ENCODE assay signal across 8 cellular contexts in the genomic region with DNA sequence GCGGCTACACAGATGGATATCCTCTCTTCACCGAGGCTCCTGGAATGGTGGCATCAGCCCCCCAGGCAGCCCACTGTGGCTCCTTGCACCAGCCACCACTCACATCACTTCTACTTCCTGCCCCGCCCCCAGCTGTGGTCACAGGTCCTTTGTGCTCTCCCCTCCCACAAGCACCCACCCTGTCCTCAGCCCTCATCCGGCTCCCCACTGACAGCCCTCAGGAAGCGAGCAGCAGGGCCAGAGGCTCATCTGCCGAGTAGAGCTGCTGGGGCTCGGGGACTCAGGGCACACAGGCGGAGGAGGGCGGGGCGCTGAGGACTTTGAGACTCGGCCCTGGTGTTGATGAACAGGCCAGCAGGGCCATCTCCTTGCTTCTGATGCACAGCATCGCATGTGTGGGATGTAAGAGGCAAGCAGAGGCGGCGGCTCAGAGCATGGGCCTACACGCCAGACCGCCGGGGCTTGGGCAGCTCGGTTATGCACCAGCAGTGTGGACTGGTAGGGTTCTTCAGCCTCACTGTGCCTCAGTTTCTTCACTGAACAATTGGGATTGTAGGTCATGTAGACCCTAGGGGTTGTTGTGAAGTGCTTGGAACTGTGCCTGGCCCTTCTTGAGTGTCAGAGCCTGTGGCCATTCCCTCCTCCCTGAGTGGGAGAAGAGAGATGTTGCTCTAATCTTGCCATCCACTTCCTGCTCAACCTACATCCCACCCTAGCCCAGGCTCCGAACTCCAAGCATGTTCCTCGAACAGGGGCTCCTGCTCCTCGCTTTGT. TPM values are rescaled to one million over a fixed set of nuclear protein-coding genes. Genes with fewer than 3 reads are reported as not detected.
DNase-seq lines count a peak whose midpoint lies in the region; ATAC-seq lines count a peak whose summit lies in the region.

A gene (minus strand): TSS at position 77 of the 774 bp plus-strand sequence. CDS start 1,839 bp downstream, outside the sequence.

- DNase-seq in UCSD-AML1 (lab: John Stamatoyannopoulos, UW; ENCODE audit: unreplicated experiment) (peak; percentile 79), NCI-H748 treated with DMSO at 0.1 percent for 48 hours (lab: John Stamatoyannopoulos, UW) (no peak), NCI-H2029 treated with DMSO at 0.1 percent for 48 hours (lab: John Stamatoyannopoulos, UW) (no peak)
- peak; percentile 82 for DNase-seq in activated gamma-delta T cell treated with anti-CD3 and anti-CD28 coated beads, Interleukin-2, amount 50 U/mL, for 16 hours (ENCODE audit: low read depth)
- DNase-seq in natural killer cell treated with Interleukin-12 subunit alpha and Interleukin-12 subunit beta and Interleukin-15 and Interleukin-18, amount 100 ng/mL, for 72 hours (ENCODE audit: low spot score): peak; percentile 98

- peak; percentile 86 to 88 for ATAC-seq in natural killer cell treated with Interleukin-12 subunit alpha and Interleukin-12 subunit beta and Interleukin-15 and Interleukin-18, amount 100 ng/mL, for 72 hours
- ATAC-seq in GM21526 (IDR thresholded peaks at IDR 0.05; ENCODE audit: low FRiP score, unreplicated experiment) (no peak), GM18868 (IDR thresholded peaks at IDR 0.05; ENCODE audit: unreplicated experiment) (no peak)

- H3K9me3 ChIP-seq in thymus (ENCODE audit: control insufficient read depth): no peaks in the 10 kb centered on the region

- peaks cover 10% of the 10 kb centered on the region for H3K4me1 ChIP-seq in thymus (ENCODE audit: control insufficient read depth, insufficient read depth, low read length)

- H3K36me3 ChIP-seq in thymus (ENCODE audit: control insufficient read depth, insufficient read depth): no peaks in the 10 kb centered on the region

- H3K27ac Mint-ChIP-seq in natural killer cell treated with Interleukin-12 subunit alpha and Interleukin-12 subunit beta and Interleukin-15 and Interleukin-18, amount 100 ng/mL, for 72 hours: peak within 1 kb of the TSS; percentile 97 to 99

- H3K9me3 Mint-ChIP-seq in natural killer cell treated with Interleukin-12 subunit alpha and Interleukin-12 subunit beta and Interleukin-15 and Interleukin-18, amount 100 ng/mL, for 72 hours: peaks cover 5% of the 10 kb centered on the region

- peak within 1 kb of the TSS; percentile 100 for H3K4me3 Mint-ChIP-seq in natural killer cell treated with Interleukin-12 subunit alpha and Interleukin-12 subunit beta and Interleukin-15 and Interleukin-18, amount 100 ng/mL, for 72 hours

- WGBS in thymus: 54% methylated on average over 21 of the region's 21 CpGs

- peaks cover 41 to 65% of the 10 kb centered on the region in 2 donors for H3K4me1 Mint-ChIP-seq in natural killer cell treated with Interleukin-12 subunit alpha and Interleukin-12 subunit beta and Interleukin-15 and Interleukin-18, amount 100 ng/mL, for 72 hours (ENCODE audit: low read depth in 2 of 2)

- H3K27me3 Mint-ChIP-seq in natural killer cell treated with Interleukin-12 subunit alpha and Interleukin-12 subunit beta and Interleukin-15 and Interleukin-18, amount 100 ng/mL, for 72 hours: no peaks in the 10 kb centered on the region

- H3K27ac ChIP-seq in thymus (ENCODE audit: low read depth): peak within 1 kb of the TSS; percentile 38

- H3K4me3 ChIP-seq in thymus (ENCODE audit: low read length): peak within 1 kb of the TSS; percentile 29

- H3K27me3 ChIP-seq in thymus (ENCODE audit: control insufficient read depth, insufficient read depth): no peaks in the 10 kb centered on the region

- peaks cover 24% of the 10 kb centered on the region for H3K36me3 Mint-ChIP-seq in natural killer cell treated with Interleukin-12 subunit alpha and Interleukin-12 subunit beta and Interleukin-15 and Interleukin-18, amount 100 ng/mL, for 72 hours

RNA-seq across cellular contexts. Expression of the gene that starts here (rescaled TPM):
- total RNA-seq in natural killer cell treated with Interleukin-12 subunit alpha and Interleukin-12 subunit beta and Interleukin-15 and Interleukin-18, amount 100 ng/mL, for 72 hours: 1,000 to 10,000 TPM in 1 of 2 donors, 100 to 1,000 TPM in 1; 497 to 1,157 TPM
- 12.3 TPM for polyA plus RNA-seq in thymus

Comparison
In these comparisons a context has a peak if more than half of its experiments do, and no peak if none do; other contexts are left out.
1. DNase-seq: peak in UCSD-AML1 (single experiment), activated gamma-delta T cell treated with anti-CD3 and anti-CD28 coated beads, Interleukin-2, amount 50 U/mL, for 16 hours (single experiment) and natural killer cell treated with Interleukin-12 subunit alpha and Interleukin-12 subunit beta and Interleukin-15 and Interleukin-18, amount 100 ng/mL, for 72 hours (single experiment); none in NCI-H748 treated with DMSO at 0.1 percent for 48 hours (single experiment) and NCI-H2029 treated with DMSO at 0.1 percent for 48 hours (single experiment).
2. ATAC-seq: peak in natural killer cell treated with Interleukin-12 subunit alpha and Interleukin-12 subunit beta and Interleukin-15 and Interleukin-18, amount 100 ng/mL, for 72 hours (2 of 2); none in GM21526 (single experiment) and GM18868 (single experiment).